ENCODE assay signal across 6 cellular contexts in genomic region chr22:25335276-25335675, GRCh38.
A peak's percentile ranks its signal among the peaks of the same experiment; 100 is the strongest.
DNase-seq lines count a peak whose midpoint lies in the region; ATAC-seq, FAIRE-seq and TF ChIP-seq lines count a peak whose summit lies in the region.
"Not testable (repeated sequence)": the region's sequence is repeated elsewhere in the genome, so short reads cannot be mapped to it uniquely, and the experiment has no call there.

No MANE protein-coding gene starts in this region.

- CTCF ChIA-PET in activated CD4-positive, alpha-beta T cell treated with anti-CD3 and anti-CD28 coated beads for 36 hours (lab: Charles Lee); activated CD8-positive, alpha-beta T cell treated with anti-CD3 and anti-CD28 coated beads for 36 hours (lab: Charles Lee): not testable (repeated sequence)

- peaks cover 26% of the 10 kb centered on the region for H3K9me3 Mint-ChIP-seq in activated CD4-positive, alpha-beta T cell treated with anti-CD3 and anti-CD28 coated beads for 36 hours (ENCODE audit: low read depth)
- H3K9me3 Mint-ChIP-seq in activated CD8-positive, alpha-beta T cell treated with anti-CD3 and anti-CD28 coated beads for 36 hours, result peaks cover 21% of the 10 kb centered on the region
- not testable (repeated sequence) for H3K9me3 Mint-ChIP-seq in activated naive CD8-positive, alpha-beta T cell treated with anti-CD3 and anti-CD28 coated beads, Interleukin-2, amount 50 U/mL, for 24 hours
- peaks cover 30% of the 10 kb centered on the region for H3K9me3 Mint-ChIP-seq in osteocyte (ENCODE audit: unreplicated experiment)

- TF ChIP-seq CTCF in activated CD8-positive, alpha-beta T cell treated with anti-CD3 and anti-CD28 coated beads for 36 hours (IDR thresholded peaks at IDR 0.05); osteocyte (IDR thresholded peaks at IDR 0.05): not testable (repeated sequence)

- intact Hi-C loops in activated CD4-positive, alpha-beta T cell treated with anti-CD3 and anti-CD28 coated beads for 36 hours (cut with DNase I, micrococcal nuclease), result loop anchor here (10.0 kb wide), 2 partner anchors 130 to 250 kb away; no protein-coding TSS in a partner anchor
- intact Hi-C loops in activated CD8-positive, alpha-beta T cell treated with anti-CD3 and anti-CD28 coated beads for 36 hours (cut with micrococcal nuclease), result not testable (repeated sequence)

- peak; percentile 14 for DNase-seq in activated CD4-positive, alpha-beta T cell treated with anti-CD3 and anti-CD28 coated beads for 36 hours
- DNase-seq in activated CD8-positive, alpha-beta T cell treated with anti-CD3 and anti-CD28 coated beads for 36 hours, result peak; percentile 22
- DNase-seq in activated naive CD8-positive, alpha-beta T cell treated with anti-CD3 and anti-CD28 coated beads, Interleukin-2, amount 50 U/mL, for 24 hours; urothelium cell line (ENCODE audit: low spot score): not testable (repeated sequence)
- DNase-seq in mesenteric fat pad (ENCODE audit: low spot score) (peak; percentile 59), osteocyte (ENCODE audit: extremely low spot score, unreplicated experiment) (peak; percentile 53)

- POLR2A ChIA-PET in activated CD4-positive, alpha-beta T cell treated with anti-CD3 and anti-CD28 coated beads for 36 hours (lab: Charles Lee); activated CD8-positive, alpha-beta T cell treated with anti-CD3 and anti-CD28 coated beads for 36 hours (lab: Charles Lee): not testable (repeated sequence)

- not testable (repeated sequence) for H3K27ac Mint-ChIP-seq in activated CD4-positive, alpha-beta T cell treated with anti-CD3 and anti-CD28 coated beads for 36 hours; activated CD8-positive, alpha-beta T cell treated with anti-CD3 and anti-CD28 coated beads for 36 hours; activated naive CD8-positive, alpha-beta T cell treated with anti-CD3 and anti-CD28 coated beads, Interleukin-2, amount 50 U/mL, for 24 hours; osteocyte (ENCODE audit: unreplicated experiment)

- not testable (repeated sequence) for H3K27me3 Mint-ChIP-seq in activated CD4-positive, alpha-beta T cell treated with anti-CD3 and anti-CD28 coated beads for 36 hours; activated CD8-positive, alpha-beta T cell treated with anti-CD3 and anti-CD28 coated beads for 36 hours; activated naive CD8-positive, alpha-beta T cell treated with anti-CD3 and anti-CD28 coated beads, Interleukin-2, amount 50 U/mL, for 24 hours; osteocyte (ENCODE audit: unreplicated experiment)

- H3K4me3 Mint-ChIP-seq in activated CD4-positive, alpha-beta T cell treated with anti-CD3 and anti-CD28 coated beads for 36 hours; activated CD8-positive, alpha-beta T cell treated with anti-CD3 and anti-CD28 coated beads for 36 hours; activated naive CD8-positive, alpha-beta T cell treated with anti-CD3 and anti-CD28 coated beads, Interleukin-2, amount 50 U/mL, for 24 hours; osteocyte (ENCODE audit: unreplicated experiment): not testable (repeated sequence)

- not testable (repeated sequence) for H3K4me1 Mint-ChIP-seq in activated CD4-positive, alpha-beta T cell treated with anti-CD3 and anti-CD28 coated beads for 36 hours; activated CD8-positive, alpha-beta T cell treated with anti-CD3 and anti-CD28 coated beads for 36 hours (ENCODE audit: low read depth); activated naive CD8-positive, alpha-beta T cell treated with anti-CD3 and anti-CD28 coated beads, Interleukin-2, amount 50 U/mL, for 24 hours; osteocyte (ENCODE audit: unreplicated experiment)

- not testable (repeated sequence) for H3K36me3 Mint-ChIP-seq in activated CD4-positive, alpha-beta T cell treated with anti-CD3 and anti-CD28 coated beads for 36 hours (ENCODE audit: low read depth); activated CD8-positive, alpha-beta T cell treated with anti-CD3 and anti-CD28 coated beads for 36 hours (ENCODE audit: low read depth); activated naive CD8-positive, alpha-beta T cell treated with anti-CD3 and anti-CD28 coated beads, Interleukin-2, amount 50 U/mL, for 24 hours (ENCODE audit: low read depth); osteocyte (ENCODE audit: unreplicated experiment)

- ATAC-seq in activated CD4-positive, alpha-beta T cell treated with anti-CD3 and anti-CD28 coated beads for 36 hours, result peak; percentile 40
- ATAC-seq in activated CD8-positive, alpha-beta T cell treated with anti-CD3 and anti-CD28 coated beads for 36 hours, result not testable (repeated sequence)
- ATAC-seq in activated naive CD8-positive, alpha-beta T cell treated with anti-CD3 and anti-CD28 coated beads, Interleukin-2, amount 50 U/mL, for 24 hours, result peak; percentile 85

- FAIRE-seq in urothelium cell line (lab: Jason Lieb, UNC), result peak; percentile 69
